16 cellular contexts compared by ENCODE assay signal in genomic region chr13:110554946-110555345, GRCh38.
"Had no signal": no experiment of that assay in that cellular context is flagged by ENCODE, and none has a peak within 500 bp of the region (broad histone marks: within the 10 kb centered on the region; RNA-seq: fewer than 3 reads in every experiment).

No MANE protein-coding gene starts in this region.

- H3K9me3 ChIP-seq: colonic mucosa, left lung, thyroid gland had no signal

- H3K4me3 Mint-ChIP-seq: activated CD4-positive, alpha-beta memory T cell treated with anti-CD3 and anti-CD28 coated beads for 36 hours; activated naive CD8-positive, alpha-beta T cell; nephron; stimulated activated memory B cell treated with anti-CD40 and anti-IgM and Interleukin-4, amounts not matched to agents 10 μg/mL and 1 μg/mL and 100 μg/mL, for 72 hours; T-cell had no signal

- H3K27ac Mint-ChIP-seq: activated CD4-positive, alpha-beta memory T cell treated with anti-CD3 and anti-CD28 coated beads for 36 hours; activated naive CD8-positive, alpha-beta T cell; nephron; T-cell had no signal

- ATAC-seq: esophagus mucosa, T-cell had no signal

- H3K27me3 Mint-ChIP-seq: activated CD4-positive, alpha-beta memory T cell treated with anti-CD3 and anti-CD28 coated beads for 36 hours; activated naive CD8-positive, alpha-beta T cell; stimulated activated memory B cell treated with anti-CD40 and anti-IgM and Interleukin-4, amounts not matched to agents 10 μg/mL and 1 μg/mL and 100 μg/mL, for 72 hours; T-cell had no signal

- H3K4me3 ChIP-seq: colonic mucosa, left lung, thyroid gland had no signal

- H3K27ac ChIP-seq: thyroid gland had no signal

- H3K36me3 ChIP-seq: colonic mucosa, thyroid gland had no signal

- H3K9me3 Mint-ChIP-seq: activated CD4-positive, alpha-beta memory T cell treated with anti-CD3 and anti-CD28 coated beads for 36 hours had no signal

- DNase-seq: activated CD4-positive, alpha-beta memory T cell treated with anti-CD3 and anti-CD28 coated beads for 36 hours; activated gamma-delta T cell; activated T-cell treated with anti-CD3 and anti-CD28 coated beads, Interleukin-2, amount 50 U/mL, for 48 hours; amniotic stem cell; central memory CD4-positive, alpha-beta T cell; colonic mucosa; hippocampal formation; left lung; stimulated activated CD4-positive, alpha-beta T cell treated with anti-CD3 and anti-CD28 coated beads, Interleukin-2, amount 100 ng/mL, for 48 hours; T-cell; thyroid gland had no signal

- H3K36me3 Mint-ChIP-seq: activated CD4-positive, alpha-beta memory T cell treated with anti-CD3 and anti-CD28 coated beads for 36 hours had no signal

- H3K27me3 ChIP-seq: colonic mucosa, left lung, thyroid gland had no signal

- FAIRE-seq: keratinocyte had no signal
